1 cellular context compared by ENCODE assay signal in genomic region chr6:44705611-44706010, GRCh38.
TF ChIP-seq lines count a peak whose summit lies in the region.

No MANE protein-coding gene starts in this region.

TF ChIP-seq in H1, 55 proteins besides CTCF, POLR2A, EP300 and RAD21:
- TF ChIP-seq, protein P1, sequence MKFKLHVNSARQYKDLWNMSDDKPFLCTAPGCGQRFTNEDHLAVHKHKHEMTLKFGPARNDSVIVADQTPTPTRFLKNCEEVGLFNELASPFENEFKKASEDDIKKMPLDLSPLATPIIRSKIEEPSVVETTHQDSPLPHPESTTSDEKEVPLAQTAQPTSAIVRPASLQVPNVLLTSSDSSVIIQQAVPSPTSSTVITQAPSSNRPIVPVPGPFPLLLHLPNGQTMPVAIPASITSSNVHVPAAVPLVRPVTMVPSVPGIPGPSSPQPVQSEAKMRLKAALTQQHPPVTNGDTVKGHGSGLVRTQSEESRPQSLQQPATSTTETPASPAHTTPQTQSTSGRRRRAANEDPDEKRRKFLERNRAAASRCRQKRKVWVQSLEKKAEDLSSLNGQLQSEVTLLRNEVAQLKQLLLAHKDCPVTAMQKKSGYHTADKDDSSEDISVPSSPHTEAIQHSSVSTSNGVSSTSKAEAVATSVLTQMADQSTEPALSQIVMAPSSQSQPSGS (IDR thresholded peaks at IDR 0.05; ENCODE audit: low read length) = no peak
- no peak for TF ChIP-seq NRF1 (IDR thresholded peaks at IDR 0.05; ENCODE audit: low read depth, low read length)
- TF ChIP-seq RBBP5 (IDR thresholded peaks at IDR 0.05; ENCODE audit: borderline replicate concordance, low read depth, low read length) = no peak
- TF ChIP-seq JUND (IDR thresholded peaks at IDR 0.05; ENCODE audit: low read length) = no peak
- no peak for TF ChIP-seq EGR1 (IDR thresholded peaks at IDR 0.05; ENCODE audit: borderline replicate concordance, low read depth, low read length)
- TF ChIP-seq SAP30 (IDR thresholded peaks at IDR 0.05; ENCODE audit: insufficient read depth, insufficient replicate concordance, low read length) = no peak
- no peak for TF ChIP-seq RNF2 (IDR thresholded peaks at IDR 0.05; ENCODE audit: borderline replicate concordance, low read depth, low read length, missing control alignments, poor library complexity, severe bottlenecking)
- TF ChIP-seq, protein P2, sequence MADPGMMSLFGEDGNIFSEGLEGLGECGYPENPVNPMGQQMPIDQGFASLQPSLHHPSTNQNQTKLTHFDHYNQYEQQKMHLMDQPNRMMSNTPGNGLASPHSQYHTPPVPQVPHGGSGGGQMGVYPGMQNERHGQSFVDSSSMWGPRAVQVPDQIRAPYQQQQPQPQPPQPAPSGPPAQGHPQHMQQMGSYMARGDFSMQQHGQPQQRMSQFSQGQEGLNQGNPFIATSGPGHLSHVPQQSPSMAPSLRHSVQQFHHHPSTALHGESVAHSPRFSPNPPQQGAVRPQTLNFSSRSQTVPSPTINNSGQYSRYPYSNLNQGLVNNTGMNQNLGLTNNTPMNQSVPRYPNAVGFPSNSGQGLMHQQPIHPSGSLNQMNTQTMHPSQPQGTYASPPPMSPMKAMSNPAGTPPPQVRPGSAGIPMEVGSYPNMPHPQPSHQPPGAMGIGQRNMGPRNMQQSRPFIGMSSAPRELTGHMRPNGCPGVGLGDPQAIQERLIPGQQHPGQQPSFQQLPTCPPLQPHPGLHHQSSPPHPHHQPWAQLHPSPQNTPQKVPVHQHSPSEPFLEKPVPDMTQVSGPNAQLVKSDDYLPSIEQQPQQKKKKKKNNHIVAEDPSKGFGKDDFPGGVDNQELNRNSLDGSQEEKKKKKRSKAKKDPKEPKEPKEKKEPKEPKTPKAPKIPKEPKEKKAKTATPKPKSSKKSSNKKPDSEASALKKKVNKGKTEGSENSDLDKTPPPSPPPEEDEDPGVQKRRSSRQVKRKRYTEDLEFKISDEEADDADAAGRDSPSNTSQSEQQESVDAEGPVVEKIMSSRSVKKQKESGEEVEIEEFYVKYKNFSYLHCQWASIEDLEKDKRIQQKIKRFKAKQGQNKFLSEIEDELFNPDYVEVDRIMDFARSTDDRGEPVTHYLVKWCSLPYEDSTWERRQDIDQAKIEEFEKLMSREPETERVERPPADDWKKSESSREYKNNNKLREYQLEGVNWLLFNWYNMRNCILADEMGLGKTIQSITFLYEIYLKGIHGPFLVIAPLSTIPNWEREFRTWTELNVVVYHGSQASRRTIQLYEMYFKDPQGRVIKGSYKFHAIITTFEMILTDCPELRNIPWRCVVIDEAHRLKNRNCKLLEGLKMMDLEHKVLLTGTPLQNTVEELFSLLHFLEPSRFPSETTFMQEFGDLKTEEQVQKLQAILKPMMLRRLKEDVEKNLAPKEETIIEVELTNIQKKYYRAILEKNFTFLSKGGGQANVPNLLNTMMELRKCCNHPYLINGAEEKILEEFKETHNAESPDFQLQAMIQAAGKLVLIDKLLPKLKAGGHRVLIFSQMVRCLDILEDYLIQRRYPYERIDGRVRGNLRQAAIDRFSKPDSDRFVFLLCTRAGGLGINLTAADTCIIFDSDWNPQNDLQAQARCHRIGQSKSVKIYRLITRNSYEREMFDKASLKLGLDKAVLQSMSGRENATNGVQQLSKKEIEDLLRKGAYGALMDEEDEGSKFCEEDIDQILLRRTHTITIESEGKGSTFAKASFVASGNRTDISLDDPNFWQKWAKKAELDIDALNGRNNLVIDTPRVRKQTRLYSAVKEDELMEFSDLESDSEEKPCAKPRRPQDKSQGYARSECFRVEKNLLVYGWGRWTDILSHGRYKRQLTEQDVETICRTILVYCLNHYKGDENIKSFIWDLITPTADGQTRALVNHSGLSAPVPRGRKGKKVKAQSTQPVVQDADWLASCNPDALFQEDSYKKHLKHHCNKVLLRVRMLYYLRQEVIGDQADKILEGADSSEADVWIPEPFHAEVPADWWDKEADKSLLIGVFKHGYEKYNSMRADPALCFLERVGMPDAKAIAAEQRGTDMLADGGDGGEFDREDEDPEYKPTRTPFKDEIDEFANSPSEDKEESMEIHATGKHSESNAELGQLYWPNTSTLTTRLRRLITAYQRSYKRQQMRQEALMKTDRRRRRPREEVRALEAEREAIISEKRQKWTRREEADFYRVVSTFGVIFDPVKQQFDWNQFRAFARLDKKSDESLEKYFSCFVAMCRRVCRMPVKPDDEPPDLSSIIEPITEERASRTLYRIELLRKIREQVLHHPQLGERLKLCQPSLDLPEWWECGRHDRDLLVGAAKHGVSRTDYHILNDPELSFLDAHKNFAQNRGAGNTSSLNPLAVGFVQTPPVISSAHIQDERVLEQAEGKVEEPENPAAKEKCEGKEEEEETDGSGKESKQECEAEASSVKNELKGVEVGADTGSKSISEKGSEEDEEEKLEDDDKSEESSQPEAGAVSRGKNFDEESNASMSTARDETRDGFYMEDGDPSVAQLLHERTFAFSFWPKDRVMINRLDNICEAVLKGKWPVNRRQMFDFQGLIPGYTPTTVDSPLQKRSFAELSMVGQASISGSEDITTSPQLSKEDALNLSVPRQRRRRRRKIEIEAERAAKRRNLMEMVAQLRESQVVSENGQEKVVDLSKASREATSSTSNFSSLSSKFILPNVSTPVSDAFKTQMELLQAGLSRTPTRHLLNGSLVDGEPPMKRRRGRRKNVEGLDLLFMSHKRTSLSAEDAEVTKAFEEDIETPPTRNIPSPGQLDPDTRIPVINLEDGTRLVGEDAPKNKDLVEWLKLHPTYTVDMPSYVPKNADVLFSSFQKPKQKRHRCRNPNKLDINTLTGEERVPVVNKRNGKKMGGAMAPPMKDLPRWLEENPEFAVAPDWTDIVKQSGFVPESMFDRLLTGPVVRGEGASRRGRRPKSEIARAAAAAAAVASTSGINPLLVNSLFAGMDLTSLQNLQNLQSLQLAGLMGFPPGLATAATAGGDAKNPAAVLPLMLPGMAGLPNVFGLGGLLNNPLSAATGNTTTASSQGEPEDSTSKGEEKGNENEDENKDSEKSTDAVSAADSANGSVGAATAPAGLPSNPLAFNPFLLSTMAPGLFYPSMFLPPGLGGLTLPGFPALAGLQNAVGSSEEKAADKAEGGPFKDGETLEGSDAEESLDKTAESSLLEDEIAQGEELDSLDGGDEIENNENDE (IDR thresholded peaks at IDR 0.05; ENCODE audit: insufficient replicate concordance, low read length) = no peak
- TF ChIP-seq ZNF274 (IDR thresholded peaks at IDR 0.05; ENCODE audit: borderline replicate concordance, extremely low read depth, low read length) = no peak
